ENCODE assay signal across 8 cellular contexts in genomic region chr10:45726703-45727420, GRCh38. TPM values are rescaled to one million over a fixed set of nuclear protein-coding genes. Genes with fewer than 3 reads are reported as not detected.
DNase-seq lines count a peak whose midpoint lies in the region; ATAC-seq and TF ChIP-seq lines count a peak whose summit lies in the region.
"Not testable (repeated sequence)": the region's sequence is repeated elsewhere in the genome, so short reads cannot be mapped to it uniquely, and the experiment has no call there.

A gene with protein sequence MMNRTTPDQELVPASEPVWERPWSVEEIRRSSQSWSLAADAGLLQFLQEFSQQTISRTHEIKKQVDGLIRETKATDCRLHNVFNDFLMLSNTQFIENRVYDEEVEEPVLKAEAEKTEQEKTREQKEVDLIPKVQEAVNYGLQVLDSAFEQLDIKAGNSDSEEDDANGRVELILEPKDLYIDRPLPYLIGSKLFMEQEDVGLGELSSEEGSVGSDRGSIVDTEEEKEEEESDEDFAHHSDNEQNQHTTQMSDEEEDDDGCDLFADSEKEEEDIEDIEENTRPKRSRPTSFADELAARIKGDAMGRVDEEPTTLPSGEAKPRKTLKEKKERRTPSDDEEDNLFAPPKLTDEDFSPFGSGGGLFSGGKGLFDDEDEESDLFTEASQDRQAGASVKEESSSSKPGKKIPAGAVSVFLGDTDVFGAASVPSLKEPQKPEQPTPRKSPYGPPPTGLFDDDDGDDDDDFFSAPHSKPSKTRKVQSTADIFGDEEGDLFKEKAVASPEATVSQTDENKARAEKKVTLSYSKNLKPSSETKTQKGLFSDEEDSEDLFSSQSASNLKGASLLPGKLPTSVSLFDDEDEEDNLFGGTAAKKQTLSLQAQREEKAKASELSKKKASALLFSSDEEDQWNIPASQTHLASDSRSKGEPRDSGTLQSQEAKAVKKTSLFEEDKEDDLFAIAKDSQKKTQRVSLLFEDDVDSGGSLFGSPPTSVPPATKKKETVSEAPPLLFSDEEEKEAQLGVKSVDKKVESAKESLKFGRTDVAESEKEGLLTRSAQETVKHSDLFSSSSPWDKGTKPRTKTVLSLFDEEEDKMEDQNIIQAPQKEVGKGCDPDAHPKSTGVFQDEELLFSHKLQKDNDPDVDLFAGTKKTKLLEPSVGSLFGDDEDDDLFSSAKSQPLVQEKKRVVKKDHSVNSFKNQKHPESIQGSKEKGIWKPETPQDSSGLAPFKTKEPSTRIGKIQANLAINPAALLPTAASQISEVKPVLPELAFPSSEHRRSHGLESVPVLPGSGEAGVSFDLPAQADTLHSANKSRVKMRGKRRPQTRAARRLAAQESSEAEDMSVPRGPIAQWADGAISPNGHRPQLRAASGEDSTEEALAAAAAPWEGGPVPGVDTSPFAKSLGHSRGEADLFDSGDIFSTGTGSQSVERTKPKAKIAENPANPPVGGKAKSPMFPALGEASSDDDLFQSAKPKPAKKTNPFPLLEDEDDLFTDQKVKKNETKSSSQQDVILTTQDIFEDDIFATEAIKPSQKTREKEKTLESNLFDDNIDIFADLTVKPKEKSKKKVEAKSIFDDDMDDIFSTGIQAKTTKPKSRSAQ (N-terminal part only) (plus strand): TSS chr10:45727266. CDS start chr10:45727318, 52 bp downstream.

- DNase-seq in HFFc6 (peak; percentile 90), MV-4-11 (lab: John Stamatoyannopoulos, UW) (peak; percentile 85), SKM-1 treated with dmso at 0.1 percent for 144 hours (lab: John Stamatoyannopoulos, UW; ENCODE audit: unreplicated experiment) (peak; percentile 17), stromal cell of bone marrow (ENCODE audit: low read depth) (peak; percentile 18)

- TF ChIP-seq EP300 in gastroesophageal sphincter (IDR thresholded peaks at IDR 0.05), result not testable (repeated sequence)

- H3K36me3 Mint-ChIP-seq in HFFc6 (ENCODE audit: low read depth); activated naive CD4-positive, alpha-beta T cell treated with anti-CD3 and anti-CD28 coated beads, Interleukin-2, amount 50 U/mL, for 24 hours: not testable (repeated sequence)

- H3K4me1 ChIP-seq in gastroesophageal sphincter, result peaks cover 0 to 18% (median 0%) of the 10 kb centered on the region in 3 donors
- not testable (repeated sequence) for H3K4me1 ChIP-seq in neuron (ENCODE audit: insufficient read depth, low read length)

- peak within 1 kb of the TSS; percentile 73 for H3K27ac Mint-ChIP-seq in HFFc6
- peak within 1 kb of the TSS; percentile 96 for H3K27ac Mint-ChIP-seq in activated naive CD4-positive, alpha-beta T cell treated with anti-CD3 and anti-CD28 coated beads, Interleukin-2, amount 50 U/mL, for 24 hours

- H3K4me3 Mint-ChIP-seq in HFFc6, result peak within 1 kb of the TSS; percentile 87
- peak within 1 kb of the TSS; percentile 89 for H3K4me3 Mint-ChIP-seq in activated naive CD4-positive, alpha-beta T cell treated with anti-CD3 and anti-CD28 coated beads, Interleukin-2, amount 50 U/mL, for 24 hours

- peak; percentile 95 for ATAC-seq in gastroesophageal sphincter

- H3K9me3 Mint-ChIP-seq in HFFc6; activated naive CD4-positive, alpha-beta T cell treated with anti-CD3 and anti-CD28 coated beads, Interleukin-2, amount 50 U/mL, for 24 hours: not testable (repeated sequence)

- WGBS in gastroesophageal sphincter (ENCODE audit: low coverage in 1 of 2), 2 donors, result 0% methylated on average over 3 to 15 of the region's 49 CpGs

- H3K27ac ChIP-seq in gastroesophageal sphincter, result peak within 1 kb of the TSS; percentile 2 to 87 (median 84)

- peak within 1 kb of the TSS; percentile 91; the same call in 1 of the 2 replicates for H3K4me3 ChIP-seq in GM08714 (ENCODE audit: low read length)
- peak within 1 kb of the TSS; percentile 43 to 81 for H3K4me3 ChIP-seq in gastroesophageal sphincter
- H3K4me3 ChIP-seq in neuron (ENCODE audit: low read length), result peak within 1 kb of the TSS; percentile 72

- H2AFZ ChIP-seq in neuron (ENCODE audit: low read depth, low read length), result peak within 1 kb of the TSS; percentile 77

- not testable (repeated sequence) for H3K36me3 ChIP-seq in gastroesophageal sphincter; neuron (ENCODE audit: insufficient read depth, low read length)

- not testable (repeated sequence) for H3K27me3 ChIP-seq in gastroesophageal sphincter; neuron (ENCODE audit: insufficient read depth, low read length)

- H3K9me3 ChIP-seq in gastroesophageal sphincter; neuron (ENCODE audit: low read length): not testable (repeated sequence)

- not testable (repeated sequence) for TF ChIP-seq CTCF in HFFc6 (IDR thresholded peaks at IDR 0.05); gastroesophageal sphincter (IDR thresholded peaks at IDR 0.05)

- not testable (repeated sequence) for H3K4me1 Mint-ChIP-seq in HFFc6 (ENCODE audit: low read depth)
- peaks cover 16% of the 10 kb centered on the region for H3K4me1 Mint-ChIP-seq in activated naive CD4-positive, alpha-beta T cell treated with anti-CD3 and anti-CD28 coated beads, Interleukin-2, amount 50 U/mL, for 24 hours

- H3K27me3 Mint-ChIP-seq in HFFc6 (ENCODE audit: insufficient read depth); activated naive CD4-positive, alpha-beta T cell treated with anti-CD3 and anti-CD28 coated beads, Interleukin-2, amount 50 U/mL, for 24 hours: not testable (repeated sequence)

- TF ChIP-seq POLR2A in gastroesophageal sphincter (IDR thresholded peaks at IDR 0.05), result peak; percentile 43 to 51

RNA-seq across cellular contexts. Expression of the gene that starts here (rescaled TPM):
- 10 to 100 TPM; 28.3 to 44.5 (median 34.1) TPM for total RNA-seq in HFFc6 (2021; fragmentation: NEBNext Ultra II Directional; extraction: Animal tissue kit (Norgen Biotek cat#: 25700))
- 10 to 100 TPM; 30.3 to 50.4 (median 33.5) TPM for total RNA-seq in gastroesophageal sphincter

Comparison
In these comparisons a context has a peak if more than half of its experiments do, and no peak if none do; other contexts are left out.
1. Peak in every context shown above with its lines: DNase-seq, ATAC-seq, H3K4me3 ChIP-seq and H3K27ac ChIP-seq.
2. DNase-seq: peak in every context shown above with its lines; median percentile 90 in HFFc6; 85 in MV-4-11; 18 in stromal cell of bone marrow; 17 in SKM-1 treated with dmso at 0.1 percent for 144 hours.